ENCODE assay signal across 8 cellular contexts in genomic region chr12:75390156-75390898, GRCh38. TPM values are rescaled to one million over a fixed set of nuclear protein-coding genes. Genes with fewer than 3 reads are reported as not detected.
A peak's percentile ranks its signal among the peaks of the same experiment; 100 is the strongest.
DNase-seq lines count a peak whose midpoint lies in the region; ATAC-seq and TF ChIP-seq lines count a peak whose summit lies in the region.

No MANE protein-coding gene starts in this region.

- DNase-seq in LNCaP clone FGC (ENCODE audit: low read depth) (no peak), epithelial cell of proximal tubule (ENCODE audit: low read depth) (no peak), progenitor cell of endocrine pancreas (ENCODE audit: low spot score, unreplicated experiment) (no peak), mucosa of gallbladder (ENCODE audit: low spot score) (no peak)
- no peak for DNase-seq in stimulated activated CD4-positive, alpha-beta T cell treated with anti-CD3 and anti-CD28 coated beads, Interleukin-4, amount 100 ng/mL, for 4 hours

- peak overlapping the region; percentile 84 for H3K27ac Mint-ChIP-seq in progenitor cell of endocrine pancreas

- H3K4me1 Mint-ChIP-seq in progenitor cell of endocrine pancreas (ENCODE audit: low read depth), result peaks cover 18% of the 10 kb centered on the region

- no peaks in the 10 kb centered on the region for H3K27me3 Mint-ChIP-seq in progenitor cell of endocrine pancreas

- ATAC-seq in GM19467 (IDR thresholded peaks at IDR 0.05; ENCODE audit: unreplicated experiment) (peak; percentile 1), GM18519 (IDR thresholded peaks at IDR 0.05; ENCODE audit: low FRiP score, unreplicated experiment) (no peak), GM21390 (IDR thresholded peaks at IDR 0.05; ENCODE audit: unreplicated experiment) (no peak)

- H3K4me3 ChIP-seq in LNCaP clone FGC (ENCODE audit: low read depth, low read length) (peak overlapping the region; percentile 60), epithelial cell of proximal tubule (ENCODE audit: low read depth, low read length) (peak overlapping the region; percentile 71)

- peak overlapping the region; percentile 87 for H3K4me3 Mint-ChIP-seq in progenitor cell of endocrine pancreas (ENCODE audit: low read depth)

- no peak for TF ChIP-seq CTCF in LNCaP clone FGC (IDR thresholded peaks at IDR 0.05; ENCODE audit: control insufficient read depth, extremely low read depth, insufficient read depth)
- TF ChIP-seq CTCF in epithelial cell of proximal tubule (conservative IDR thresholded peaks at IDR 0.05; ENCODE audit: low read depth, low read length), result no peak
- no peak for TF ChIP-seq CTCF in progenitor cell of endocrine pancreas (IDR thresholded peaks at IDR 0.05; ENCODE audit: unreplicated experiment)

- H3K9me3 Mint-ChIP-seq in progenitor cell of endocrine pancreas (ENCODE audit: low read depth), result peaks cover 6% of the 10 kb centered on the region

- peaks cover 4% of the 10 kb centered on the region for H3K36me3 Mint-ChIP-seq in progenitor cell of endocrine pancreas (ENCODE audit: insufficient read depth)

RNA-seq across cellular contexts. Expression of gene GLIPR1L2, which starts 0.6 kb away (rescaled TPM):
- total RNA-seq in epithelial cell of proximal tubule, result 0.12 and 0.14 TPM in 2 replicates
- total RNA-seq in progenitor cell of endocrine pancreas, result 0.29 and 0.64 TPM in 2 replicates
- 0.78 TPM for total RNA-seq in mucosa of gallbladder

RNA-seq across cellular contexts. Expression of gene GLIPR1L1, which starts 55.9 kb away (rescaled TPM):
- not detected in 2 replicates for total RNA-seq in epithelial cell of proximal tubule
- total RNA-seq in progenitor cell of endocrine pancreas, result not detected in 2 replicates
- total RNA-seq in mucosa of gallbladder, result not detected
